Comparison of ENCODE assay signal across 15 cellular contexts in genomic region chr1:115338457-115338820, GRCh38. TPM values are rescaled to one million over a fixed set of nuclear protein-coding genes. Genes with fewer than 3 reads are reported as not detected.
DNase-seq lines count a peak whose midpoint lies in the region; FAIRE-seq and TF ChIP-seq lines count a peak whose summit lies in the region.
"Had no signal": no experiment of that assay in that cellular context is flagged by ENCODE, and none has a peak within 500 bp of the region (broad histone marks: within the 10 kb centered on the region; RNA-seq: fewer than 3 reads in every experiment).

No MANE protein-coding gene starts in this region.

- no peak overlapping the region for H3K27ac Mint-ChIP-seq in CD4-positive, alpha-beta memory T cell
- H3K27ac Mint-ChIP-seq: activated CD4-positive, alpha-beta T cell treated with anti-CD3 and anti-CD28 coated beads for 36 hours; activated T-helper 2 cell treated with anti-CD3 and anti-CD28 coated beads, Interferon-gamma antibody, Interleukin-2, Interleukin-4, amounts not matched to agents 10 μg/mL and 5 μg/mL and 100 μg/mL, durations not matched to agents 14 hours and 24 hours and 36 hours; dendritic cell treated with granulocyte-macrophage colony-stimulating factor and Interleukin-4, amounts not matched to agents 40 ng/mL and 50 ng/mL, for 4 days had no signal

- H3K9me3 ChIP-seq in HUES48 (ENCODE audit: control insufficient read depth, insufficient read depth, low read length), result no peaks in the 10 kb centered on the region
- no peaks in the 10 kb centered on the region for H3K9me3 ChIP-seq in keratinocyte (ENCODE audit: control insufficient read depth, low read depth, low read length)
- H3K9me3 ChIP-seq in CD4-positive, alpha-beta memory T cell (ENCODE audit: control insufficient read depth in 1 of 2, low read length in 2 of 2), result no peaks in the 10 kb centered on the region

- H3K27me3 Mint-ChIP-seq in CD4-positive, alpha-beta memory T cell, result peaks cover 27 to 33% of the 10 kb centered on the region in 2 donors

- H3K4me1 ChIP-seq in HUES48 (ENCODE audit: control insufficient read depth, insufficient read depth, low read length) (0 out of 2 replicates have a peak, but pooled peaks cover 3% of the 10 kb centered on the region), keratinocyte (ENCODE audit: control insufficient read depth, extremely low read depth, insufficient read depth, low read length) (peaks cover 29% of the 10 kb centered on the region)
- no peaks in the 10 kb centered on the region for H3K4me1 ChIP-seq in CD4-positive, alpha-beta memory T cell (ENCODE audit: insufficient read depth, low read length)

- intact Hi-C loops in CD4-positive, alpha-beta memory T cell (cut with micrococcal nuclease), result no loop called here

- H3K9ac ChIP-seq in HUES48 (ENCODE audit: low read depth, low read length) (no peak overlapping the region), keratinocyte (ENCODE audit: control insufficient read depth, extremely low read depth, insufficient read depth, low read length) (no peak overlapping the region)

- H3K79me2 ChIP-seq in keratinocyte (ENCODE audit: control insufficient read depth, insufficient read depth, low read length), result no peaks in the 10 kb centered on the region

- DNase-seq in ecto neural progenitor cell (ENCODE audit: low spot score) (peak; percentile 79), keratinocyte (ENCODE audit: low read depth, low spot score) (no peak), COLO668 (lab: John Stamatoyannopoulos, UW; ENCODE audit: unreplicated experiment) (no peak), SW 1271 (lab: John Stamatoyannopoulos, UW) (no peak), AG08395 (ENCODE audit: low spot score) (no peak)
- DNase-seq in CD4-positive, alpha-beta memory T cell, result no peak
- DNase-seq: activated CD4-positive, alpha-beta T cell treated with anti-CD3 and anti-CD28 coated beads for 36 hours; SIG-M5 had no signal

- H3K4me3 Mint-ChIP-seq in CD4-positive, alpha-beta memory T cell, result no peak overlapping the region
- H3K4me3 Mint-ChIP-seq: activated CD4-positive, alpha-beta T cell treated with anti-CD3 and anti-CD28 coated beads for 36 hours had no signal

- H3K9me1 ChIP-seq in keratinocyte (ENCODE audit: control insufficient read depth, extremely low read depth, insufficient read depth, low read length), result no peaks in the 10 kb centered on the region

- TF ChIP-seq CTCF in keratinocyte (optimal IDR thresholded peaks at IDR 0.05 in 1 of 3, IDR thresholded peaks at IDR 0.05 in 1 of 3, conservative IDR thresholded peaks at IDR 0.05 in 1 of 3; ENCODE audit: extremely low read depth in 1 of 3, insufficient read depth in 2 of 3, low read length in 3 of 3), result no peak

- H3K4me3 ChIP-seq in HUES48 (ENCODE audit: low read depth, low read length) (peak overlapping the region; percentile 89), keratinocyte (ENCODE audit: control insufficient read depth in 2 of 3, extremely low read depth in 1 of 3, insufficient read depth in 2 of 3, low read depth in 1 of 3, low read length in 3 of 3) (peak overlapping the region in 1 of 3 experiments; percentile 79), skin epidermis (peak overlapping the region in 5 of 7 experiments; percentile 15 to 41 (median 29))
- no peak overlapping the region for H3K4me3 ChIP-seq in CD4-positive, alpha-beta memory T cell (ENCODE audit: low read length in 2 of 2)
- H3K4me3 ChIP-seq: K562 had no signal

- no peak overlapping the region for H2AFZ ChIP-seq in keratinocyte (ENCODE audit: control insufficient read depth, low read length)

- H3K9me3 Mint-ChIP-seq in CD4-positive, alpha-beta memory T cell, result peaks cover 0 to 3% (median 0%) of the 10 kb centered on the region in 8 donors
- H3K9me3 Mint-ChIP-seq: activated T-helper 2 cell treated with anti-CD3 and anti-CD28 coated beads, Interferon-gamma antibody, Interleukin-2, Interleukin-4, amounts not matched to agents 10 μg/mL and 5 μg/mL and 100 μg/mL, durations not matched to agents 14 hours and 24 hours and 36 hours; dendritic cell treated with granulocyte-macrophage colony-stimulating factor and Interleukin-4, amounts not matched to agents 40 ng/mL and 50 ng/mL, for 4 days had no signal

- dilution Hi-C loops in keratinocyte (cut with MboI; ENCODE audit: extremely low pct_ligation_motif_present, low sequenced_read_pairs), result no loop called here

- no peaks in the 10 kb centered on the region for H3K4me1 Mint-ChIP-seq in CD4-positive, alpha-beta memory T cell
- H3K4me1 Mint-ChIP-seq: activated CD4-positive, alpha-beta T cell treated with anti-CD3 and anti-CD28 coated beads for 36 hours had no signal

- POLR2A ChIA-PET in CD4-positive, alpha-beta memory T cell (lab: Charles Lee; ENCODE audit: partially characterized antibody), result no interaction called here

- H3K4me2 ChIP-seq in keratinocyte (ENCODE audit: control insufficient read depth, extremely low read depth, insufficient read depth, low read depth, low read length), result peak overlapping the region; percentile 94

- CTCF ChIA-PET in CD4-positive, alpha-beta memory T cell (lab: Charles Lee; ENCODE audit: partially characterized antibody), result no interaction called here

- H4K20me1 ChIP-seq in keratinocyte (ENCODE audit: control insufficient read depth, extremely low read depth, insufficient read depth, low read length), result no peaks in the 10 kb centered on the region

- H3K36me3 Mint-ChIP-seq in CD4-positive, alpha-beta memory T cell, result no peaks in the 10 kb centered on the region

- H3K27me3 ChIP-seq in HUES48 (ENCODE audit: control insufficient read depth, insufficient read depth, low read length) (peaks cover 73% of the 10 kb centered on the region), keratinocyte (ENCODE audit: control insufficient read depth, extremely low read depth, insufficient read depth, low read length) (no peaks in the 10 kb centered on the region)
- H3K27me3 ChIP-seq in CD4-positive, alpha-beta memory T cell (ENCODE audit: insufficient read depth, low read length), result no peaks in the 10 kb centered on the region

- FAIRE-seq in keratinocyte (lab: Jason Lieb, UNC), result no peak
- FAIRE-seq: GM12892, K562 had no signal

- H3K36me3 ChIP-seq in HUES48 (ENCODE audit: control insufficient read depth, insufficient read depth, low read length) (no peaks in the 10 kb centered on the region), keratinocyte (ENCODE audit: control insufficient read depth in 2 of 2, extremely low read depth in 1 of 2, insufficient read depth in 2 of 2, low read length in 2 of 2) (peaks cover 0 to 3% of the 10 kb centered on the region in 2 experiments)
- H3K36me3 ChIP-seq in CD4-positive, alpha-beta memory T cell (ENCODE audit: insufficient read depth, low read length), result no peaks in the 10 kb centered on the region

- no peak overlapping the region for H3K27ac ChIP-seq in HUES48 (ENCODE audit: low read depth, low read length)
- no peak overlapping the region for H3K27ac ChIP-seq in keratinocyte (ENCODE audit: control insufficient read depth, insufficient read depth, low read length)
- H3K27ac ChIP-seq in skin epidermis, result no peak overlapping the region
- H3K27ac ChIP-seq in CD4-positive, alpha-beta memory T cell (ENCODE audit: low read depth, low read length), result no peak overlapping the region

RNA-seq across cellular contexts. Expression of gene NGF, which starts 0.4 kb away (rescaled TPM):
- polyA plus RNA-seq in keratinocyte, result 1.1 to 2.8 TPM (median 1.2 TPM) in 3 replicates
- polyA plus RNA-seq in keratinocyte (2011; ENCODE audit: low read depth), result 2.1 TPM
- polyA plus RNA-seq in keratinocyte (2011; cell fraction: cytosol; rRNA removed), result 0.72 and 1.3 TPM in 2 replicates
- polyA plus RNA-seq in keratinocyte (2011; cell fraction: nucleus; rRNA removed), result 1.8 and 3.1 TPM in 2 replicates
- 1.9 TPM in 2 replicates for polyA plus RNA-seq in keratinocyte (2012; ENCODE audit: low replicate concordance)
- 1.1 to 5.1 TPM (median 1.8 TPM) in 3 replicates for polyA minus RNA-seq in keratinocyte
- not detected for polyA minus RNA-seq in keratinocyte (2011; cell fraction: cytosol; rRNA and poly(A)+ RNA removed)
- polyA minus RNA-seq in keratinocyte (2011; cell fraction: nucleus; rRNA and poly(A)+ RNA removed), result 0.42 and 0.62 TPM in 2 replicates
- total RNA-seq in CD4-positive, alpha-beta memory T cell, result not detected
- not detected for polyA plus RNA-seq in CD4-positive, alpha-beta memory T cell
- total RNA-seq: activated CD4-positive, alpha-beta T cell treated with anti-CD3 and anti-CD28 coated beads for 36 hours; activated T-helper 2 cell treated with anti-CD3 and anti-CD28 coated beads, Interferon-gamma antibody, Interleukin-2, Interleukin-4, amounts not matched to agents 10 μg/mL and 5 μg/mL and 100 μg/mL, durations not matched to agents 14 hours and 24 hours and 36 hours; K562; pulmonary artery endothelial cell had no signal
- polyA plus RNA-seq: K562 had no signal

Comparison
In these comparisons a context has a peak if more than half of its experiments do, and no peak if none do; other contexts are left out.
1. H3K4me3 ChIP-seq: peak in HUES48 (single experiment) and skin epidermis (5 of 7); none in CD4-positive, alpha-beta memory T cell (0 of 2).